In genomic region chr2:218400930-218401833, GRCh38 we compare ENCODE assay signal across 8 cellular contexts. TPM values are rescaled to one million over a fixed set of nuclear protein-coding genes. Genes with fewer than 3 reads are reported as not detected.
DNase-seq lines count a peak whose midpoint lies in the region; ATAC-seq and TF ChIP-seq lines count a peak whose summit lies in the region.

No MANE protein-coding gene starts in this region.

- no peak for TF ChIP-seq POLR2A in spleen (IDR thresholded peaks at IDR 0.05)

- peaks cover 46% of the 10 kb centered on the region for H3K79me2 ChIP-seq in hepatocyte

- H3K4me2 ChIP-seq in hepatocyte, result peak overlapping the region; percentile 96

- CTCF ChIA-PET in HEK293 (lab: Yijun Ruan, JAX), result no interaction called here

- peaks cover 0 to 2% of the 10 kb centered on the region in 2 donors for H3K36me3 Mint-ChIP-seq in activated T-cell treated with anti-CD3 and anti-CD28 coated beads, Interleukin-2, amount 50 U/mL, for 72 hours (ENCODE audit: insufficient read depth in 2 of 2)

- H3K4me3 Mint-ChIP-seq in activated T-cell treated with anti-CD3 and anti-CD28 coated beads, Interleukin-2, amount 50 U/mL, for 72 hours, result peak overlapping the region; percentile 72 to 90

- H3K27ac Mint-ChIP-seq in activated T-cell treated with anti-CD3 and anti-CD28 coated beads, Interleukin-2, amount 50 U/mL, for 72 hours, result no peak overlapping the region

- H3K4me1 Mint-ChIP-seq in activated T-cell treated with anti-CD3 and anti-CD28 coated beads, Interleukin-2, amount 50 U/mL, for 72 hours (ENCODE audit: low read depth), result peaks cover 53% of the 10 kb centered on the region

- DNase-seq in activated T-cell treated with anti-CD3 and anti-CD28 coated beads, Interleukin-2, amount 50 U/mL, for 72 hours, result no peak
- DNase-seq in hepatocyte (ENCODE audit: low spot score), result peak; percentile 78
- DNase-seq in spleen, result peak; percentile 89
- no peak for DNase-seq in epidermal melanocyte (ENCODE audit: insufficient read length, low spot score)

- no peaks in the 10 kb centered on the region for H3K9me2 ChIP-seq in hepatocyte (replicated peaks; ENCODE audit: insufficient read depth)

- H3K27me3 Mint-ChIP-seq in activated T-cell treated with anti-CD3 and anti-CD28 coated beads, Interleukin-2, amount 50 U/mL, for 72 hours (ENCODE audit: low read depth), result peaks cover 15% of the 10 kb centered on the region

- H3K9me3 ChIP-seq in HEK293 (ENCODE audit: control insufficient read depth, insufficient read depth, low read depth, low read length) (no peaks in the 10 kb centered on the region), hepatocyte (ENCODE audit: low read depth) (no peaks in the 10 kb centered on the region), spleen (no peaks in the 10 kb centered on the region)

- no peak for ATAC-seq in activated T-cell treated with anti-CD3 and anti-CD28 coated beads, Interleukin-2, amount 50 U/mL, for 72 hours (replicated peaks in 1 of 2)
- ATAC-seq in GM21529 (IDR thresholded peaks at IDR 0.05; ENCODE audit: unreplicated experiment), result no peak
- ATAC-seq in HG02763 (IDR thresholded peaks at IDR 0.05; ENCODE audit: unreplicated experiment), result no peak
- no peak for ATAC-seq in HG03469 (IDR thresholded peaks at IDR 0.05; ENCODE audit: unreplicated experiment)

- H3K27ac ChIP-seq in HEK293 (ENCODE audit: extremely low read depth, low read depth, low read length), result peak overlapping the region; percentile 84; the same call in 1 of the 2 replicates
- peak overlapping the region; percentile 100 for H3K27ac ChIP-seq in hepatocyte
- peak overlapping the region; percentile 90 to 100 (median 99) for H3K27ac ChIP-seq in spleen

- H3K9me3 Mint-ChIP-seq in activated T-cell treated with anti-CD3 and anti-CD28 coated beads, Interleukin-2, amount 50 U/mL, for 72 hours, result no peaks in the 10 kb centered on the region

- intact Hi-C loops in spleen (cut with DNase I; ENCODE audit: low total_unique reads), result loop anchor here (10.0 kb wide), 1 partner anchor 164 kb away; the partner anchor contains the start of genes CNOT9 and USP37

- no peak overlapping the region for H2AFZ ChIP-seq in hepatocyte

- H3K27me3 ChIP-seq in hepatocyte (no peaks in the 10 kb centered on the region), spleen (replicated peaks in 1 of 7) (no peaks in the 10 kb centered on the region)

- peaks cover 9% of the 10 kb centered on the region for H4K20me1 ChIP-seq in hepatocyte (ENCODE audit: insufficient read depth, poor library complexity, severe bottlenecking)

- WGBS in hepatocyte (ENCODE audit: low lambda C conversion rate, missing lambda C conversion rate), result 65% methylated on average over 15 of the region's 24 CpGs
- 34 to 46% (median 42%) methylated on average over 20 to 24 of the region's 24 CpGs for WGBS in spleen, 5 donors

- no peak for TF ChIP-seq CTCF in HEK293 (tag by site-specific recombination; IDR thresholded peaks at IDR 0.05)
- no peak for TF ChIP-seq CTCF in hepatocyte (IDR thresholded peaks at IDR 0.05; ENCODE audit: poor library complexity)
- no peak for TF ChIP-seq CTCF in spleen (IDR thresholded peaks at IDR 0.05 in 8 of 11, conservative IDR thresholded peaks at IDR 0.05 in 3 of 11)

- POLR2A ChIA-PET in HEK293 (lab: Yijun Ruan, JAX), result interaction anchor here (0.5 to 1.4 kb wide), 8 partner anchors 11 to 258 kb away, joined by 3 to 10 read pairs (median 4); partner anchors contain the start of genes AAMP, BCS1L, PNKD and ZNF142

- H3K4me1 ChIP-seq in HEK293 (ENCODE audit: control insufficient read depth, insufficient read depth, low read length) (peaks cover 20% of the 10 kb centered on the region), hepatocyte (ENCODE audit: insufficient read depth) (peaks cover 48% of the 10 kb centered on the region), spleen (peaks cover 30 to 92% (median 85%) of the 10 kb centered on the region in 6 donors)

- peaks cover 0 to 41% of the 10 kb centered on the region in 2 experiments; a peak in 1 of 3 replicates for H3K36me3 ChIP-seq in HEK293 (ENCODE audit: control insufficient read depth in 2 of 2, insufficient read depth in 1 of 2, low read length in 2 of 2)
- H3K36me3 ChIP-seq in hepatocyte (replicated peaks; ENCODE audit: insufficient read depth, low read depth), result no peaks in the 10 kb centered on the region
- peaks cover 0 to 45% (median 38%) of the 10 kb centered on the region in 6 donors for H3K36me3 ChIP-seq in spleen

- H3K4me3 ChIP-seq in HEK293 (ENCODE audit: low read depth, low read length), result peak overlapping the region; percentile 80
- peak overlapping the region; percentile 90 for H3K4me3 ChIP-seq in hepatocyte
- peak overlapping the region; percentile 74 to 99 (median 96) for H3K4me3 ChIP-seq in spleen

TF ChIP-seq in HEK293, 187 proteins besides CTCF, POLR2A, EP300 and RAD21:
- TF ChIP-seq ZNF155 (tag by site-specific recombination; IDR thresholded peaks at IDR 0.05) (no peak), ZNF792 (tag by site-specific recombination; IDR thresholded peaks at IDR 0.05) (no peak), SALL2 (tag by site-specific recombination; IDR thresholded peaks at IDR 0.05; ENCODE audit: borderline replicate concordance) (no peak), ZBTB20 (tag by site-specific recombination; IDR thresholded peaks at IDR 0.05) (no peak), ZNF513 (tag by site-specific recombination; IDR thresholded peaks at IDR 0.05) (no peak)

RNA-seq across cellular contexts. Expression of gene CTDSP1, which starts 1.5 kb away (rescaled TPM):
- total RNA-seq in activated T-cell treated with anti-CD3 and anti-CD28 coated beads, Interleukin-2, amount 50 U/mL, for 72 hours, result 10 to 100 TPM; 76.7 to 79.0 TPM
- total RNA-seq in hepatocyte (124 and 142 TPM in 2 replicates), spleen (100 to 1,000 TPM; 114 to 184 (median 163) TPM)
- polyA plus RNA-seq in hepatocyte (48.4 and 53.1 TPM in 2 replicates), spleen (100 to 1,000 TPM in 1 of 3 donors, 10 to 100 TPM in 2; 65.6 to 114 (median 72.4) TPM)

RNA-seq across cellular contexts. Expression of gene VIL1, which starts 17.7 kb away (rescaled TPM):
- total RNA-seq in activated T-cell treated with anti-CD3 and anti-CD28 coated beads, Interleukin-2, amount 50 U/mL, for 72 hours, result not detected
- 218 and 261 TPM in 2 replicates for total RNA-seq in hepatocyte
- 151 and 160 TPM in 2 replicates for polyA plus RNA-seq in hepatocyte
- under 1 TPM in 3 of 7 donors, not detected in 4; 0.17 to 0.72 (median 0.38) TPM for total RNA-seq in spleen
- polyA plus RNA-seq in spleen, result under 1 TPM; 0.04 to 0.19 (median 0.06) TPM

RNA-seq across cellular contexts. Expression of gene SLC11A1, which starts 19.1 kb away (rescaled TPM):
- total RNA-seq in activated T-cell treated with anti-CD3 and anti-CD28 coated beads, Interleukin-2, amount 50 U/mL, for 72 hours, result under 1 TPM in 1 of 2 donors, not detected in 1; 0.19 TPM
- total RNA-seq in hepatocyte (0.60 and 0.72 TPM in 2 replicates), spleen (100 to 1,000 TPM in 4 of 7 donors, 10 to 100 TPM in 3; 63.5 to 576 (median 167) TPM)
- polyA plus RNA-seq in hepatocyte (0.74 and 1.2 TPM in 2 replicates), spleen (10 to 100 TPM in 2 of 3 donors, 1 to 10 TPM in 1; 6.2 to 67.0 (median 38.6) TPM)

RNA-seq across cellular contexts. Expression of gene CATIP, which starts 44.5 kb away (rescaled TPM):
- not detected for total RNA-seq in activated T-cell treated with anti-CD3 and anti-CD28 coated beads, Interleukin-2, amount 50 U/mL, for 72 hours
- 0.33 TPM in 1 of 2 replicates, not detected in the other for total RNA-seq in hepatocyte
- polyA plus RNA-seq in hepatocyte, result 0.39 and 0.70 TPM in 2 replicates
- under 1 TPM in 5 of 7 donors, not detected in 2; 0.30 to 0.76 (median 0.60) TPM for total RNA-seq in spleen
- polyA plus RNA-seq in spleen, result 1 to 10 TPM in 1 of 3 donors, under 1 TPM in 2; 0.57 to 1.1 (median 0.99) TPM

Comparison
In these comparisons a context has a peak if more than half of its experiments do, and no peak if none do; other contexts are left out.
1. DNase-seq: peak in hepatocyte (single experiment) and spleen (single experiment); none in activated T-cell treated with anti-CD3 and anti-CD28 coated beads, Interleukin-2, amount 50 U/mL, for 72 hours (0 of 2) and epidermal melanocyte (single experiment).
2. RNA of gene VIL1, which starts 17.7 kb away (total RNA-seq): 218 to 261 TPM in hepatocyte; 0.17 to 0.72 TPM in spleen and not detected in activated T-cell treated with anti-CD3 and anti-CD28 coated beads, Interleukin-2, amount 50 U/mL, for 72 hours; every median in the first group is over 100 times any median in the second.
3. RNA of gene SLC11A1, which starts 19.1 kb away (total RNA-seq): 63.5 to 576 TPM in spleen; 0.60 to 0.72 TPM in hepatocyte and 0.19 TPM in activated T-cell treated with anti-CD3 and anti-CD28 coated beads, Interleukin-2, amount 50 U/mL, for 72 hours; every median in the first group is over 10 times any median in the second.
4. Peak in every context shown above with its lines, with median percentiles within 50 percentile points of each other: H3K27ac ChIP-seq and H3K4me3 ChIP-seq.